1 cellular context compared by ENCODE assay signal in the genomic region with DNA sequence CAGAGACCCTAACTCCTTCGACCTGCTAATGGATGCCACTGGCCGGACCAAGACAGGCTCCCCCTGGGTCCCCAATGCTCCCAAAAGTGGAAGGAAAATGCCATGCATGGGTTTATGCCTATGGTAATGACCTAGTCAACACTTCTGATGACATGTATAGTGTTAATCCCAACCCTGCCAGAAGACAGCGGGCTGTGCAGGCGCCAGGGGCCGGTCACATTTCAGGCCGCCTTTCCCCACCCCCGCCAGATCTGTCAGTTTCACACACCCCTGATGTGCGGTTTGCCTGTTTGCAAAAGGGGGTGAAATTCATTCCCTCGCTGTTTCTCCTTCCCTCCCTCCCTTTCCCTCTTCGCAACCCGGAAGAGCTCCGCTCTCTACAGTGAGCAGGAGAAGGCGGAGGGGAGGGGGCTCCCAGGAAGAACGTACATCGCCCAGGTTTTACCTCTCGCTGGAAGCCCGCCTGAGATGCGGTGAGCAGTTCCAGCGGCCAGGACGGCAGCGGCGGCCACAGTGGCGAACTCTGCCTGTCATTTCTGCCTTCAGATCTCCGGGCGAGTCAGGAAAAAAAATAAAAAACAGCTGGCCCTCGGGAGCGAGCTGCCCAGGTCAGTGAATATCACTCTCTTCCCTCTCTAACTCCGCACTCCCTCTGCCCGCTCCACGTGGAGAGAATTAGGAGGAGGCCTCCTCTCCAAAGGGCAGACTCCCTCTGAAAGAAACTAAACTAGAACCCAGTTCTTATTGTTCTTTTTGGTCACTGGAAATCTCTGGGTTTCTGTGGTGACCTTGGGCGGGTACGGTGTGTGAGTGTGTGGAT.
TF ChIP-seq lines count a peak whose summit lies in the region.

No MANE protein-coding gene starts in this region.

TF ChIP-seq in GM12878, 131 proteins besides CTCF, POLR2A, EP300 and RAD21:
- TF ChIP-seq MXI1 (IDR thresholded peaks at IDR 0.05; ENCODE audit: low read depth, low read length): no peak
- TF ChIP-seq ZNF622 (IDR thresholded peaks at IDR 0.05): no peak
- TF ChIP-seq, protein P1, sequence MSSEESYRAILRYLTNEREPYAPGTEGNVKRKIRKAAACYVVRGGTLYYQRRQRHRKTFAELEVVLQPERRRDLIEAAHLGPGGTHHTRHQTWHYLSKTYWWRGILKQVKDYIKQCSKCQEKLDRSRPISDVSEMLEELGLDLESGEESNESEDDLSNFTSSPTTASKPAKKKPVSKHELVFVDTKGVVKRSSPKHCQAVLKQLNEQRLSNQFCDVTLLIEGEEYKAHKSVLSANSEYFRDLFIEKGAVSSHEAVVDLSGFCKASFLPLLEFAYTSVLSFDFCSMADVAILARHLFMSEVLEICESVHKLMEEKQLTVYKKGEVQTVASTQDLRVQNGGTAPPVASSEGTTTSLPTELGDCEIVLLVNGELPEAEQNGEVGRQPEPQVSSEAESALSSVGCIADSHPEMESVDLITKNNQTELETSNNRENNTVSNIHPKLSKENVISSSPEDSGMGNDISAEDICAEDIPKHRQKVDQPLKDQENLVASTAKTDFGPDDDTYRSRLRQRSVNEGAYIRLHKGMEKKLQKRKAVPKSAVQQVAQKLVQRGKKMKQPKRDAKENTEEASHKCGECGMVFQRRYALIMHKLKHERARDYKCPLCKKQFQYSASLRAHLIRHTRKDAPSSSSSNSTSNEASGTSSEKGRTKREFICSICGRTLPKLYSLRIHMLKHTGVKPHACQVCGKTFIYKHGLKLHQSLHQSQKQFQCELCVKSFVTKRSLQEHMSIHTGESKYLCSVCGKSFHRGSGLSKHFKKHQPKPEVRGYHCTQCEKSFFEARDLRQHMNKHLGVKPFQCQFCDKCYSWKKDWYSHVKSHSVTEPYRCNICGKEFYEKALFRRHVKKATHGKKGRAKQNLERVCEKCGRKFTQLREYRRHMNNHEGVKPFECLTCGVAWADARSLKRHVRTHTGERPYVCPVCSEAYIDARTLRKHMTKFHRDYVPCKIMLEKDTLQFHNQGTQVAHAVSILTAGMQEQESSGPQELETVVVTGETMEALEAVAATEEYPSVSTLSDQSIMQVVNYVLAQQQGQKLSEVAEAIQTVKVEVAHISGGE (CRISPR knock-in tag; IDR thresholded peaks at IDR 0.05): no peak
- peak; percentile 13; the same call in 1 of the 2 replicates for TF ChIP-seq RUNX3 (IDR thresholded peaks at IDR 0.05; ENCODE audit: low read length)
- TF ChIP-seq SUZ12 (IDR thresholded peaks at IDR 0.05; ENCODE audit: unreplicated experiment): peak; percentile 68
- no peak for TF ChIP-seq CHD4 (IDR thresholded peaks at IDR 0.05)
- no peak for TF ChIP-seq PKNOX1 (IDR thresholded peaks at IDR 0.05)
